19 cellular contexts compared by ENCODE assay signal in the genomic region with DNA sequence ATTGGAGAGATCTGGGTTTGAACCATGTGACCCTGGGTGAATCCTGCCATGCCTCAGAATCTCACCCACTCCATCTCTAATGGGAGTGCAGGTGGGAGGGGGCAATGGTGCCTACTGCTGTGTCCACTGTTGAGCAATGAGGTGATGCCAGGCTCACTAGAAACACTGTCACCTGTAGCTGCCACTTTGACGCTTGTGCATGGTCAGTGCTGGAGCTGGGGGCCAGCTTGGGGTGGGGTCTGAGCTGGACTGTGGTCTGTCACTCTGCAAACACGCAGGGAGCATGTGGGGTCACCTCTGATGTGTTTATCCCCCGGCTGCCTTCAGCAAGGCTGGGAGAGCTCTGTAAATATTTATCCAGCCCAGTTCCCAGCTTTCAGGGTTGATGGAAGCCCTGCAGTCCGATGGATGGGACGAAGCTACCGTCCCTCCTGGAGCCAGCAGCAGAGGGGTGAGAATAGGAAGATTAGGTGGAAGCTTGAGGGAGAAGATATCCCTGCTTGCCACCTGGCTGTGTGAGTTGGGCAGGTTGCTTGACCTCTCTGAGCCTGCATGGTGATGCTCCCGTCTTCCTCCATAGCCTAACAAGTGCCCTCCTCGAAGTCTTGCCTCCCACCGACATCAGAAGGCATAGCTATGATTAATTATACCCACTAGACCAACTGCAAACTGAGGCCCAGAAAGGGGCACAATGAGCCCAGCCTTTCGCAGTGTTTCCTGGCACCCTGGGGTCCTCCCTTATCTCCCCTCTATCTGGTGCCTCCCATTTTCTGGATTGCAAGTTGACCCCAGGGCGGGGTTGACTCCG. TPM values are rescaled to one million over a fixed set of nuclear protein-coding genes. Genes with fewer than 3 reads are reported as not detected.
DNase-seq lines count a peak whose midpoint lies in the region; ATAC-seq, FAIRE-seq and TF ChIP-seq lines count a peak whose summit lies in the region.
"Had no signal": no experiment of that assay in that cellular context is flagged by ENCODE, and none has a peak within 500 bp of the region (broad histone marks: within the 10 kb centered on the region; RNA-seq: fewer than 3 reads in every experiment).

No MANE protein-coding gene starts in this region.

- H3K4ac ChIP-seq in mesenchymal stem cell (ENCODE audit: low read depth in 1 of 2, low read length in 2 of 2) = no peak overlapping the region

- peak overlapping the region; percentile 80 to 86 for H2BK12ac ChIP-seq in mesenchymal stem cell (ENCODE audit: low read length in 2 of 2)

- H3K27me3 ChIP-seq in right cardiac atrium (ENCODE audit: control insufficient read depth, insufficient read depth) (no peaks in the 10 kb centered on the region), mesenchymal stem cell (ENCODE audit: control insufficient read depth in 1 of 2, insufficient read depth in 1 of 2, low read length in 2 of 2) (peaks cover 0 to 10% of the 10 kb centered on the region in 2 experiments)
- H3K27me3 ChIP-seq: tibial nerve had no signal

- H3K27ac Mint-ChIP-seq in CD14-positive monocyte = no peak overlapping the region
- H3K27ac Mint-ChIP-seq: activated CD8-positive, alpha-beta memory T cell treated with anti-CD3 and anti-CD28 coated beads, Interleukin-2, amount 10 ng/mL, durations not matched to agents 7 days and 5 days; dendritic cell treated with granulocyte-macrophage colony-stimulating factor and Interleukin-4, amounts not matched to agents 40 ng/mL and 50 ng/mL, for 4 days; T-helper 1 cell treated with Interleukin-12 subunit alpha and Interleukin-12 subunit beta and Interleukin-4 antibody, amounts not matched to agents 30 μg/mL and 1 μg/mL, for 36 hours had no signal

- no peak overlapping the region for H3K9ac ChIP-seq in mesenchymal stem cell (ENCODE audit: low read length)

- H3K36me3 Mint-ChIP-seq in CD14-positive monocyte = peaks cover 0 to 5% of the 10 kb centered on the region in 2 donors
- H3K36me3 Mint-ChIP-seq: activated CD8-positive, alpha-beta memory T cell treated with anti-CD3 and anti-CD28 coated beads, Interleukin-2, amount 10 ng/mL, durations not matched to agents 7 days and 5 days had no signal

- TF ChIP-seq CTCF in CD14-positive monocyte (IDR thresholded peaks at IDR 0.05) = no peak

- intact Hi-C loops in Right ventricle myocardium inferior (cut with DNase I) = no loop called here
- intact Hi-C loops in right cardiac atrium (cut with DNase I) = loop anchor here in 1 of 4 donors (5.0 kb wide), 1 partner anchor 73 kb away; no protein-coding TSS in a partner anchor
- intact Hi-C loops in CD14-positive monocyte (cut with micrococcal nuclease) = no loop called here

- peaks cover 8% of the 10 kb centered on the region for H3K4me1 Mint-ChIP-seq in CD14-positive monocyte

- DNase-seq in Right ventricle myocardium inferior (ENCODE audit: missing footprints) = peak; percentile 41
- DNase-seq in right cardiac atrium = no peak
- peak; percentile 24 for DNase-seq in mesenchymal stem cell
- DNase-seq in urothelium cell line (ENCODE audit: low spot score) = no peak
- DNase-seq in NCI-H226 = no peak
- DNase-seq in CD14-positive monocyte (ENCODE audit: low spot score) = no peak
- DNase-seq: activated CD4-positive, CD25-positive, alpha-beta regulatory T cell; activated CD8-positive, alpha-beta memory T cell treated with anti-CD3 and anti-CD28 coated beads, Interleukin-2, amount 10 ng/mL, durations not matched to agents 7 days and 5 days; activated gamma-delta T cell treated with Interleukin-2 at 50 U/mL for 16 hours; erythroblast; mammary epithelial cell; NCI-H345; NK-92 treated with Interleukin-12 subunit alpha and Interleukin-12 subunit beta, amount 100 ng/mL, for 24 hours; stimulated activated CD4-positive, alpha-beta T cell treated with anti-CD3 and anti-CD28 coated beads, Interleukin-4, amount 100 ng/mL, for 4 hours had no signal

- H3K4me3 ChIP-seq in right cardiac atrium (ENCODE audit: low read length) (no peak overlapping the region), mesenchymal stem cell (ENCODE audit: insufficient read depth in 1 of 2, low read depth in 1 of 2, low read length in 2 of 2) (no peak overlapping the region)
- H3K4me3 ChIP-seq: tibial nerve had no signal

- H3K36me3 ChIP-seq in mesenchymal stem cell (ENCODE audit: control insufficient read depth in 1 of 2, insufficient read depth in 2 of 2, low read depth in 1 of 2, low read length in 2 of 2) = peaks cover 0 to 5% of the 10 kb centered on the region in 2 experiments
- H3K36me3 ChIP-seq: neutrophil, tibial nerve had no signal

- no peak overlapping the region for H3K4me2 ChIP-seq in mesenchymal stem cell (ENCODE audit: low read length, poor library complexity, severe bottlenecking)

- no peaks in the 10 kb centered on the region for H3K79me1 ChIP-seq in mesenchymal stem cell (replicated peaks; ENCODE audit: low read length, poor library complexity, severe bottlenecking)

- peak; percentile 89 for FAIRE-seq in urothelium cell line (lab: Jason Lieb, UNC)
- FAIRE-seq: A204.1 had no signal

- no peak overlapping the region for H3K4me3 Mint-ChIP-seq in CD14-positive monocyte
- H3K4me3 Mint-ChIP-seq: dendritic cell treated with granulocyte-macrophage colony-stimulating factor and Interleukin-4, amounts not matched to agents 40 ng/mL and 50 ng/mL, for 4 days had no signal

- peaks cover 30 to 31% (median 31%) of the 10 kb centered on the region in 3 donors for H3K27me3 Mint-ChIP-seq in CD14-positive monocyte (ENCODE audit: low read depth in 3 of 3)

- peaks cover 0 to 6% (median 3%) of the 10 kb centered on the region in 7 donors for H3K9me3 Mint-ChIP-seq in CD14-positive monocyte
- H3K9me3 Mint-ChIP-seq: dendritic cell treated with granulocyte-macrophage colony-stimulating factor and Interleukin-4, amounts not matched to agents 40 ng/mL and 50 ng/mL, for 4 days; T-helper 1 cell treated with Interleukin-12 subunit alpha and Interleukin-12 subunit beta and Interleukin-4 antibody, amounts not matched to agents 30 μg/mL and 1 μg/mL, for 36 hours had no signal

- H3K23ac ChIP-seq in mesenchymal stem cell (ENCODE audit: low read length in 2 of 2) = peak overlapping the region in 1 of 2 experiments; percentile 16

- no peak for ATAC-seq in Right ventricle myocardium inferior
- ATAC-seq in right cardiac atrium = no peak
- ATAC-seq: activated CD8-positive, alpha-beta memory T cell treated with anti-CD3 and anti-CD28 coated beads, Interleukin-2, amount 10 ng/mL, durations not matched to agents 7 days and 5 days had no signal

- H3K18ac ChIP-seq in mesenchymal stem cell (ENCODE audit: low read depth in 1 of 2, low read length in 2 of 2) = peak overlapping the region; percentile 40 to 49

- 56% methylated on average over 12 of the region's 12 CpGs for WGBS in right cardiac atrium
- WGBS in mesenchymal stem cell = 62% methylated on average over 12 of the region's 12 CpGs

- no peak overlapping the region for H2AFZ ChIP-seq in mesenchymal stem cell (ENCODE audit: low read depth, low read length)

- H4K8ac ChIP-seq in mesenchymal stem cell (ENCODE audit: low read length) = no peak overlapping the region

- H3K4me1 ChIP-seq in right cardiac atrium (ENCODE audit: control insufficient read depth, insufficient read depth, low read length) = no peaks in the 10 kb centered on the region
- peaks cover 35% of the 10 kb centered on the region for H3K4me1 ChIP-seq in mesenchymal stem cell (ENCODE audit: control insufficient read depth, insufficient read depth, low read depth, low read length)

- H3K27ac ChIP-seq in right cardiac atrium (ENCODE audit: low read length) (no peak overlapping the region), mesenchymal stem cell (ENCODE audit: low read length, poor library complexity, severe bottlenecking) (no peak overlapping the region)
- H3K27ac ChIP-seq: neutrophil had no signal

- H2BK15ac ChIP-seq in mesenchymal stem cell (ENCODE audit: low read depth, poor library complexity, severe bottlenecking) = no peak overlapping the region

- no peaks in the 10 kb centered on the region for H3K9me3 ChIP-seq in right cardiac atrium (ENCODE audit: control insufficient read depth, low read length)
- no peaks in the 10 kb centered on the region for H3K9me3 ChIP-seq in mesenchymal stem cell (ENCODE audit: control insufficient read depth, low read length)
- H3K9me3 ChIP-seq: neutrophil, tibial nerve had no signal

- peak overlapping the region in 1 of 2 experiments; percentile 19 for H3K14ac ChIP-seq in mesenchymal stem cell (ENCODE audit: low read length in 2 of 2)

- peak overlapping the region; percentile 73 for H4K91ac ChIP-seq in mesenchymal stem cell (ENCODE audit: low read length)

- H2BK120ac ChIP-seq in mesenchymal stem cell (ENCODE audit: low read depth, low read length) = peak overlapping the region; percentile 11

- no peak overlapping the region for H2AK5ac ChIP-seq in mesenchymal stem cell (ENCODE audit: low read length, severe bottlenecking)

- H2BK5ac ChIP-seq in mesenchymal stem cell (ENCODE audit: low read depth, low read length, poor library complexity, severe bottlenecking) = no peak overlapping the region

RNA-seq across cellular contexts. Expression of a gene that starts 1.7 kb away (rescaled TPM):
- total RNA-seq in Right ventricle myocardium inferior (28.0 TPM), right cardiac atrium (10 to 100 TPM in 2 of 4 donors, 1 to 10 TPM in 2; 2.8 to 15.4 (median 11.5) TPM)
- polyA plus RNA-seq in right cardiac atrium (5.9 TPM), CD14-positive monocyte (not detected)
- polyA plus RNA-seq in mesenchymal stem cell (2013, experiment 1 of 2) = 24.7 TPM
- polyA plus RNA-seq in mesenchymal stem cell (2013, experiment 2 of 2) = 25.1 TPM

RNA-seq across cellular contexts. Expression of a gene that starts 6.5 kb away (rescaled TPM):
- 1,642 TPM for total RNA-seq in Right ventricle myocardium inferior
- total RNA-seq in right cardiac atrium = 1,000 to 10,000 TPM in 3 of 4 donors, 100 to 1,000 TPM in 1; 993 to 1,434 (median 1,175) TPM
- 1,153 TPM for polyA plus RNA-seq in right cardiac atrium
- 425 TPM for polyA plus RNA-seq in mesenchymal stem cell (2013, experiment 1 of 2)
- 448 TPM for polyA plus RNA-seq in mesenchymal stem cell (2013, experiment 2 of 2)
- polyA plus RNA-seq in CD14-positive monocyte = 10 to 100 TPM; 15.3 to 26.8 TPM

RNA-seq across cellular contexts. Expression of a gene that starts 11.5 kb away (rescaled TPM):
- not detected for total RNA-seq in Right ventricle myocardium inferior
- under 1 TPM in 1 of 4 donors, not detected in 3; 0.21 TPM for total RNA-seq in right cardiac atrium
- polyA plus RNA-seq in right cardiac atrium = not detected
- polyA plus RNA-seq in mesenchymal stem cell (2013, experiment 1 of 2) = 0.15 TPM
- polyA plus RNA-seq in mesenchymal stem cell (2013, experiment 2 of 2) = 0.26 TPM
- under 1 TPM in 1 of 2 donors, not detected in 1; 0.29 TPM for polyA plus RNA-seq in CD14-positive monocyte
- total RNA-seq: mammary epithelial cell had no signal
- polyA plus RNA-seq: mammary epithelial cell had no signal

RNA-seq across cellular contexts. Expression of a gene that starts 12.4 kb away (rescaled TPM):
- total RNA-seq in Right ventricle myocardium inferior (52.5 TPM), right cardiac atrium (10 to 100 TPM; 48.8 to 55.9 (median 49.4) TPM)
- polyA plus RNA-seq in right cardiac atrium (41.1 TPM), CD14-positive monocyte (10 to 100 TPM; 30.3 to 31.5 TPM)
- polyA plus RNA-seq in mesenchymal stem cell (2013, experiment 1 of 2) = 68.2 TPM
- 67.4 TPM for polyA plus RNA-seq in mesenchymal stem cell (2013, experiment 2 of 2)

RNA-seq across cellular contexts. Expression of a gene that starts 20.1 kb away (rescaled TPM):
- total RNA-seq in Right ventricle myocardium inferior = 0.43 TPM
- total RNA-seq in right cardiac atrium = under 1 TPM in 2 of 4 donors, not detected in 2; 0.40 to 0.41 TPM
- polyA plus RNA-seq in right cardiac atrium = 0.61 TPM
- polyA plus RNA-seq in mesenchymal stem cell (2013, experiment 1 of 2) = 0.68 TPM
- polyA plus RNA-seq in mesenchymal stem cell (2013, experiment 2 of 2) = 0.52 TPM
- polyA plus RNA-seq in CD14-positive monocyte = 1 to 10 TPM; 1.0 TPM
- total RNA-seq: mammary epithelial cell, tibial nerve had no signal
- polyA plus RNA-seq: mammary epithelial cell had no signal

Comparison
In these comparisons a context has a peak if more than half of its experiments do, and no peak if none do; other contexts are left out.
1. DNase-seq: peak in Right ventricle myocardium inferior (single experiment) and mesenchymal stem cell (single experiment); none in right cardiac atrium (0 of 3), urothelium cell line (single experiment), NCI-H226 (single experiment) and CD14-positive monocyte (single experiment).